11 cellular contexts compared by ENCODE assay signal in genomic region chr19:46898731-46899130, GRCh38. TPM values are rescaled to one million over a fixed set of nuclear protein-coding genes. Genes with fewer than 3 reads are reported as not detected.
DNase-seq lines count a peak whose midpoint lies in the region; ATAC-seq and TF ChIP-seq lines count a peak whose summit lies in the region.
"Had no signal": no experiment of that assay in that cellular context is flagged by ENCODE, and none has a peak within 500 bp of the region (broad histone marks: within the 10 kb centered on the region; RNA-seq: fewer than 3 reads in every experiment).

No MANE protein-coding gene starts in this region.

- no peaks in the 10 kb centered on the region for H3K27me3 ChIP-seq in adipocyte (replicated peaks; ENCODE audit: control insufficient read depth, insufficient read depth, low read length)
- H3K27me3 ChIP-seq: stomach had no signal

- no peaks in the 10 kb centered on the region for H3K36me3 ChIP-seq in adipocyte (ENCODE audit: control insufficient read depth, insufficient read depth, low read length, severe bottlenecking)
- H3K36me3 ChIP-seq: stomach had no signal

- H3K4me3 ChIP-seq in adipocyte (ENCODE audit: low read length) = peak overlapping the region; percentile 48
- H3K4me3 ChIP-seq: stomach had no signal

- peak overlapping the region; percentile 24 for H3K9ac ChIP-seq in adipocyte (ENCODE audit: low read length)

- no peaks in the 10 kb centered on the region for H3K9me3 ChIP-seq in adipocyte (ENCODE audit: control insufficient read depth, low read length)
- H3K9me3 ChIP-seq: stomach had no signal

- ATAC-seq in omental fat pad (ENCODE audit: low FRiP score) (peak; percentile 47), GM18858 (IDR thresholded peaks at IDR 0.05; ENCODE audit: unreplicated experiment) (no peak)

- H3K4me1 ChIP-seq in adipocyte (ENCODE audit: control insufficient read depth, insufficient read depth, low read length) = peaks cover 42% of the 10 kb centered on the region

- TF ChIP-seq CTCF in omental fat pad (IDR thresholded peaks at IDR 0.05) = no peak

- peak; percentile 60 for DNase-seq in EH (ENCODE audit: low read depth)
- DNase-seq in adipocyte (ENCODE audit: low read depth) = no peak
- peak; percentile 48 for DNase-seq in glomerular visceral epithelial cell (ENCODE audit: extremely low spot score)
- DNase-seq in omental fat pad (ENCODE audit: low spot score) = no peak
- no peak for DNase-seq in Kasumi-1 (lab: John Stamatoyannopoulos, UW)
- no peak for DNase-seq in T-helper 9 cell
- no peak for DNase-seq in H4 (ENCODE audit: low spot score)
- DNase-seq: activated naive CD8-positive, alpha-beta T cell treated with anti-CD3 and anti-CD28 coated beads, Interleukin-2, amount 10 ng/mL, durations not matched to agents 7 days and 5 days; stimulated activated CD4-positive, alpha-beta T cell treated with anti-CD3 and anti-CD28 coated beads, Interleukin-15, amount 100 ng/mL, for 24 hours; stomach had no signal

RNA-seq across cellular contexts. Expression of gene ARHGAP35, which starts 37.9 kb away (rescaled TPM):
- total RNA-seq in omental fat pad = 10 to 100 TPM; 30.1 to 45.2 (median 37.2) TPM
- total RNA-seq in H4 (2014; rRNA removed; shearing (Covaris generic)) = 24.0 and 27.1 TPM in 2 replicates

RNA-seq across cellular contexts. Expression of gene AP2S1, which starts 48.1 kb away (rescaled TPM):
- total RNA-seq in omental fat pad = 100 to 1,000 TPM in 3 of 4 donors, 10 to 100 TPM in 1; 96.6 to 166 (median 132) TPM
- 363 and 394 TPM in 2 replicates for total RNA-seq in H4 (2014; rRNA removed; shearing (Covaris generic))

Comparison
In these comparisons a context has a peak if more than half of its experiments do, and no peak if none do; other contexts are left out.
1. DNase-seq: peak in EH (single experiment) and glomerular visceral epithelial cell (single experiment); none in adipocyte (single experiment), omental fat pad (single experiment), Kasumi-1 (0 of 2), T-helper 9 cell (single experiment) and H4 (single experiment).